In the genomic region with DNA sequence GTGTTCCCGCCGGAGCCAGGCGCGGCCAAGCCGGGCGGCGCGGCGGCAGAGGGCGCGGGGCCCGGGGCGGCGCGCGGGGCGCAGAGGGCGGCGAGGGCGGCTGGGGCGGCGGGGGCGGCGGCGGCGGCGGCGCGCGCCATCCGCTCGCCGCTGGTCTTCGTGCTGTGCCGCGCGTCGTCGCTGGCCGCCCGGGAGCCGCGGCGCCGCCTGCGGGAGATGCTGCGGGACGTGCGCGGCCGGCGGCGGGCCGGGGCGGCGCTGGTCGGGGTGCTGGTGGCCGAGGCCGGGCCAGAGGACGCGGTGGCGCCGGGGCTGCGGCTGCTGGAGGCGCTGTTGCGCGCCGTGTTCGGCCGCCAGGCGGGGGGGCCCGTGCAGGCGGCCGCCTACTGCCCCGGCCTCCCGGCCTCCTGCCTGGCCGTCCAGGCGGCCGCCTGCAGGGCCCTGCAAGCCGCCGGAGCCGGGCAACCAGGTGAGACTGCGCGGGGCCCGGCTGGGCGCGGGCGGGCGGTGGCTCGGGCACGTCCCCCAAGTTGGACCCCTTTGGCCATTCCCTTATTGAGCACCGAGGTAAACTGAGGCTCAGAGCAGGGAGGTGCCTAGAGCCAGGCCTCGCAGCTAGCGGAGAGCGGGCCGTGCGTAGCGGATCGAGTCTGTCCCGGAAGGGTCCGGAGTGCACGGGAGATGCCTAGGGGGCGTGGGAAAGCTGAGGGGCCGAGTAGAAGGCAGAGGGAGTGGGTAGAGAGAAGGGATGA, we compare ENCODE assay signal across 8 cellular contexts. TPM values are rescaled to one million over a fixed set of nuclear protein-coding genes. Genes with fewer than 3 reads are reported as not detected.
DNase-seq lines count a peak whose midpoint lies in the region; ATAC-seq and TF ChIP-seq lines count a peak whose summit lies in the region.

No MANE protein-coding gene starts in this region.

- no peak overlapping the region for H3K27ac Mint-ChIP-seq in T-helper 1 cell treated with Interleukin-12 subunit alpha and Interleukin-12 subunit beta and Interleukin-4 antibody, amounts not matched to agents 30 μg/mL and 1 μg/mL, for 36 hours
- no peak overlapping the region for H3K27ac Mint-ChIP-seq in WTC11
- H3K27ac Mint-ChIP-seq in stimulated activated memory B cell treated with anti-CD40 and anti-IgM and Interleukin-4, amounts not matched to agents 10 μg/mL and 1 μg/mL and 100 μg/mL, for 72 hours = no peak overlapping the region

- POLR2A ChIA-PET in WTC11 (lab: Charles Lee) = no interaction called here

- peaks cover 81% of the 10 kb centered on the region for H3K27me3 Mint-ChIP-seq in T-helper 1 cell treated with Interleukin-12 subunit alpha and Interleukin-12 subunit beta and Interleukin-4 antibody, amounts not matched to agents 30 μg/mL and 1 μg/mL, for 36 hours (ENCODE audit: low read depth)
- H3K27me3 Mint-ChIP-seq in WTC11 (ENCODE audit: low read depth) = peaks cover 77% of the 10 kb centered on the region
- peaks cover 59% of the 10 kb centered on the region for H3K27me3 Mint-ChIP-seq in stimulated activated memory B cell treated with anti-CD40 and anti-IgM and Interleukin-4, amounts not matched to agents 10 μg/mL and 1 μg/mL and 100 μg/mL, for 72 hours

- DNase-seq in T-helper 1 cell (no peak), WTC11 (ENCODE audit: low spot score) (peak; percentile 35), iPS-NIHi7 (ENCODE audit: extremely low spot score) (peak; percentile 58), HuH-7 (ENCODE audit: low spot score) (no peak)

- ATAC-seq in WTC11 (peak; percentile 59), GM18870 (IDR thresholded peaks at IDR 0.05; ENCODE audit: unreplicated experiment) (no peak), GM18502 (IDR thresholded peaks at IDR 0.05; ENCODE audit: poor library complexity, unreplicated experiment) (no peak)
- no peak for ATAC-seq in stimulated activated memory B cell treated with anti-CD40 and anti-IgM and Interleukin-4, amounts not matched to agents 10 μg/mL and 1 μg/mL and 100 μg/mL, for 72 hours

- TF ChIP-seq CTCF in WTC11 (IDR thresholded peaks at IDR 0.05) = no peak

- peak overlapping the region; percentile 48 for H3K4me3 Mint-ChIP-seq in T-helper 1 cell treated with Interleukin-12 subunit alpha and Interleukin-12 subunit beta and Interleukin-4 antibody, amounts not matched to agents 30 μg/mL and 1 μg/mL, for 36 hours
- peak overlapping the region; percentile 69 for H3K4me3 Mint-ChIP-seq in WTC11
- H3K4me3 Mint-ChIP-seq in stimulated activated memory B cell treated with anti-CD40 and anti-IgM and Interleukin-4, amounts not matched to agents 10 μg/mL and 1 μg/mL and 100 μg/mL, for 72 hours = peak overlapping the region; percentile 64

- no peaks in the 10 kb centered on the region for H3K9me3 Mint-ChIP-seq in T-helper 1 cell treated with Interleukin-12 subunit alpha and Interleukin-12 subunit beta and Interleukin-4 antibody, amounts not matched to agents 30 μg/mL and 1 μg/mL, for 36 hours
- H3K9me3 Mint-ChIP-seq in WTC11 = no peaks in the 10 kb centered on the region
- H3K9me3 Mint-ChIP-seq in stimulated activated memory B cell treated with anti-CD40 and anti-IgM and Interleukin-4, amounts not matched to agents 10 μg/mL and 1 μg/mL and 100 μg/mL, for 72 hours = no peaks in the 10 kb centered on the region

- CTCF ChIA-PET in WTC11 (lab: Charles Lee) = interaction anchor here (1.0 to 3.7 kb wide), 3 partner anchors 15 to 176 kb away, joined by 3 to 23 read pairs (median 5); no protein-coding TSS in a partner anchor

- H3K4me1 Mint-ChIP-seq in T-helper 1 cell treated with Interleukin-12 subunit alpha and Interleukin-12 subunit beta and Interleukin-4 antibody, amounts not matched to agents 30 μg/mL and 1 μg/mL, for 36 hours (ENCODE audit: low read depth) = peaks cover 2% of the 10 kb centered on the region
- peaks cover 11% of the 10 kb centered on the region for H3K4me1 Mint-ChIP-seq in WTC11
- peaks cover 28% of the 10 kb centered on the region for H3K4me1 Mint-ChIP-seq in stimulated activated memory B cell treated with anti-CD40 and anti-IgM and Interleukin-4, amounts not matched to agents 10 μg/mL and 1 μg/mL and 100 μg/mL, for 72 hours

- H3K36me3 Mint-ChIP-seq in T-helper 1 cell treated with Interleukin-12 subunit alpha and Interleukin-12 subunit beta and Interleukin-4 antibody, amounts not matched to agents 30 μg/mL and 1 μg/mL, for 36 hours (ENCODE audit: low read depth) = no peaks in the 10 kb centered on the region
- H3K36me3 Mint-ChIP-seq in WTC11 = no peaks in the 10 kb centered on the region
- no peaks in the 10 kb centered on the region for H3K36me3 Mint-ChIP-seq in stimulated activated memory B cell treated with anti-CD40 and anti-IgM and Interleukin-4, amounts not matched to agents 10 μg/mL and 1 μg/mL and 100 μg/mL, for 72 hours

TF ChIP-seq in WTC11, 78 proteins besides CTCF, POLR2A, EP300 and RAD21:
- peak; percentile 57 for TF ChIP-seq ZNF423 (CRISPR knock-in tag; IDR thresholded peaks at IDR 0.05)
- no peak for TF ChIP-seq ZNF671 (CRISPR knock-in tag; IDR thresholded peaks at IDR 0.05)
- TF ChIP-seq NR3C1 (CRISPR knock-in tag; conservative IDR thresholded peaks at IDR 0.05; ENCODE audit: low read depth) = no peak
- TF ChIP-seq ZNF219 (CRISPR knock-in tag; IDR thresholded peaks at IDR 0.05; ENCODE audit: borderline replicate concordance) = no peak
- TF ChIP-seq, protein P1, sequence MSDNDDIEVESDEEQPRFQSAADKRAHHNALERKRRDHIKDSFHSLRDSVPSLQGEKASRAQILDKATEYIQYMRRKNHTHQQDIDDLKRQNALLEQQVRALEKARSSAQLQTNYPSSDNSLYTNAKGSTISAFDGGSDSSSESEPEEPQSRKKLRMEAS (CRISPR knock-in tag; IDR thresholded peaks at IDR 0.05) = no peak
- no peak for TF ChIP-seq TEAD4 (CRISPR knock-in tag; IDR thresholded peaks at IDR 0.05)
- TF ChIP-seq GABPB1 (CRISPR knock-in tag; IDR thresholded peaks at IDR 0.05) = peak; percentile 15; the same call in 1 of the 2 replicates
- TF ChIP-seq RORB (CRISPR knock-in tag; IDR thresholded peaks at IDR 0.05) = no peak
- TF ChIP-seq, protein P2, sequence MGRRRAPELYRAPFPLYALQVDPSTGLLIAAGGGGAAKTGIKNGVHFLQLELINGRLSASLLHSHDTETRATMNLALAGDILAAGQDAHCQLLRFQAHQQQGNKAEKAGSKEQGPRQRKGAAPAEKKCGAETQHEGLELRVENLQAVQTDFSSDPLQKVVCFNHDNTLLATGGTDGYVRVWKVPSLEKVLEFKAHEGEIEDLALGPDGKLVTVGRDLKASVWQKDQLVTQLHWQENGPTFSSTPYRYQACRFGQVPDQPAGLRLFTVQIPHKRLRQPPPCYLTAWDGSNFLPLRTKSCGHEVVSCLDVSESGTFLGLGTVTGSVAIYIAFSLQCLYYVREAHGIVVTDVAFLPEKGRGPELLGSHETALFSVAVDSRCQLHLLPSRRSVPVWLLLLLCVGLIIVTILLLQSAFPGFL (CRISPR knock-in tag; IDR thresholded peaks at IDR 0.05; ENCODE audit: borderline replicate concordance) = no peak
- TF ChIP-seq ZNF317 (CRISPR knock-in tag; IDR thresholded peaks at IDR 0.05; ENCODE audit: borderline replicate concordance, low read depth) = no peak
- no peak for TF ChIP-seq TP53 (CRISPR knock-in tag; IDR thresholded peaks at IDR 0.05)

RNA-seq across cellular contexts. Expression of a gene that starts 0.6 kb away (rescaled TPM):
- 1.3 to 2.8 TPM (median 1.7 TPM) in 3 replicates for total RNA-seq in WTC11 (2021)

RNA-seq across cellular contexts. Expression of a gene that starts 18.8 kb away (rescaled TPM):
- 140 to 163 TPM (median 148 TPM) in 3 replicates for total RNA-seq in WTC11 (2021)

RNA-seq across cellular contexts. Expression of a gene that starts 42.0 kb away (rescaled TPM):
- total RNA-seq in WTC11 (2021) = not detected in 3 replicates

Comparison
In these comparisons a context has a peak if more than half of its experiments do, and no peak if none do; other contexts are left out.
1. DNase-seq: peak in WTC11 (single experiment) and iPS-NIHi7 (single experiment); none in T-helper 1 cell (0 of 5) and HuH-7 (single experiment).
2. Peak in every context shown above with its lines, with median percentiles within 50 percentile points of each other: H3K4me3 Mint-ChIP-seq.